27 cellular contexts compared by ENCODE assay signal in the genomic region with DNA sequence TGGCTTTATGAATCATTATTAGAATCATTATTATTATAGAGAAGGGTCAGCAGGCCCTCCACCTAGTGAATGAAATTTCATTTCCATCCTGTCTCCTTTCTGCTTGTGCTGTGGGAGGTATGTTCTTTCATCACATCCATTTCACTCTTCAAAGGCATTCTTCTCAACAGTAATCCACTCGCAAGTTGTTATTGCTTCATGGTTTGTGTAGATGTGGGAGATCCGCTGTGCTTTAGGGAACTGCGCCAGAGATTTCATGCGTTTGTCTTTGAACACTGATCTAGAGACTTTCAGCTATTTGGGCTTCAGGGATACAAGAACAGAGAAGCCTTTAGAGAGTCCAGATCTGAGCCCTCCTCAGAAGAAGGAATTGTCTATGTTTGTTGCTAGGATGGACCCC.
"Had no signal": no experiment of that assay in that cellular context is flagged by ENCODE, and none has a peak within 500 bp of the region (broad histone marks: within the 10 kb centered on the region; RNA-seq: fewer than 3 reads in every experiment).

No MANE protein-coding gene starts in this region.

- H3K36me3 ChIP-seq: colonic mucosa, ovary, sigmoid colon, suprapubic skin, transverse colon, upper lobe of right lung, uterus had no signal

- H3K9me3 ChIP-seq: colonic mucosa, ovary, psoas muscle, sigmoid colon, suprapubic skin, transverse colon, upper lobe of right lung, uterus had no signal

- H3K9me3 Mint-ChIP-seq: dendritic cell treated with granulocyte-macrophage colony-stimulating factor and Interleukin-4, amounts not matched to agents 40 ng/mL and 50 ng/mL, for 4 days; endodermal cell; memory B cell; natural killer cell; stimulated activated naive CD8-positive, alpha-beta T cell treated with anti-CD3 and anti-CD28 coated beads, Interleukin-15, amount 100 ng/mL, for 72 hours had no signal

- H3K4me3 ChIP-seq: colonic mucosa, lung, ovary, psoas muscle, sigmoid colon, skin epidermis, suprapubic skin, transverse colon, upper lobe of right lung, uterus had no signal

- H3K4me3 Mint-ChIP-seq: dendritic cell treated with granulocyte-macrophage colony-stimulating factor and Interleukin-4, amounts not matched to agents 40 ng/mL and 50 ng/mL, for 4 days; endodermal cell; memory B cell; natural killer cell; stimulated activated naive CD8-positive, alpha-beta T cell treated with anti-CD3 and anti-CD28 coated beads, Interleukin-15, amount 100 ng/mL, for 72 hours had no signal

- DNase-seq: colonic mucosa; effector CD8-positive, alpha-beta T cell; endodermal cell; head of caudate nucleus; kidney; natural killer cell; occipital lobe; ovary; posterior cingulate gyrus; psoas muscle; right cardiac atrium; sigmoid colon; stimulated activated CD4-positive, alpha-beta T cell treated with anti-CD3 and anti-CD28 coated beads, Interleukin-15, amount 100 ng/mL, for 24 hours; stimulated activated CD4-positive, alpha-beta T cell treated with anti-CD3 and anti-CD28 coated beads, Interleukin-2, amount 100 ng/mL, for 48 hours; stimulated activated naive CD4-positive, alpha-beta T cell; stimulated activated naive CD8-positive, alpha-beta T cell treated with anti-CD3 and anti-CD28 coated beads, Interleukin-15, amount 100 ng/mL, for 72 hours; transverse colon; upper lobe of right lung; uterus had no signal

- H3K4me1 ChIP-seq: colonic mucosa, psoas muscle, sigmoid colon, suprapubic skin, transverse colon, upper lobe of right lung, uterus had no signal

- H3K27ac ChIP-seq: colonic mucosa, epithelial cell of prostate, ovary, psoas muscle, sigmoid colon, skin epidermis, suprapubic skin, transverse colon, upper lobe of right lung, uterus had no signal

- H3K4me1 Mint-ChIP-seq: endodermal cell; natural killer cell; stimulated activated naive CD8-positive, alpha-beta T cell treated with anti-CD3 and anti-CD28 coated beads, Interleukin-15, amount 100 ng/mL, for 72 hours had no signal

- H3K27ac Mint-ChIP-seq: dendritic cell treated with granulocyte-macrophage colony-stimulating factor and Interleukin-4, amounts not matched to agents 40 ng/mL and 50 ng/mL, for 4 days; endodermal cell; memory B cell; natural killer cell; stimulated activated naive CD8-positive, alpha-beta T cell treated with anti-CD3 and anti-CD28 coated beads, Interleukin-15, amount 100 ng/mL, for 72 hours had no signal

- H3K36me3 Mint-ChIP-seq: natural killer cell had no signal

- H3K27me3 ChIP-seq: colonic mucosa, ovary, sigmoid colon, suprapubic skin, transverse colon, upper lobe of right lung, uterus had no signal

- ATAC-seq: esophagus mucosa; left lobe of liver; natural killer cell; psoas muscle; right cardiac atrium; stimulated activated naive CD8-positive, alpha-beta T cell treated with anti-CD3 and anti-CD28 coated beads, Interleukin-15, amount 100 ng/mL, for 72 hours; upper lobe of right lung had no signal
